In genomic region chr10:43574906-43575305, GRCh38 we compare ENCODE assay signal across 8 cellular contexts. TPM values are rescaled to one million over a fixed set of nuclear protein-coding genes. Genes with fewer than 3 reads are reported as not detected.
DNase-seq lines count a peak whose midpoint lies in the region; ATAC-seq, FAIRE-seq and TF ChIP-seq lines count a peak whose summit lies in the region.

No MANE protein-coding gene starts in this region.

- FAIRE-seq in urothelium cell line (lab: Jason Lieb, UNC) (peak; percentile 83), GM19239 (lab: Jason Lieb, UNC) (no peak)

- H3K4me1 ChIP-seq in heart left ventricle: peaks cover 0 to 16% (median 9%) of the 10 kb centered on the region in 12 donors
- H3K4me1 ChIP-seq in muscle layer of colon (ENCODE audit: insufficient read depth, low read length): peaks cover 9% of the 10 kb centered on the region

- WGBS in heart left ventricle, 4 donors: 89 to 92% (median 90%) methylated on average over 8 of the region's 8 CpGs

- in situ Hi-C loops in brain microvascular endothelial cell (cut with HindIII; ENCODE audit: low pct_ligation_motif_present, low sequenced_read_pairs): no loop called here

- no peak for TF ChIP-seq CTCF in heart left ventricle (IDR thresholded peaks at IDR 0.05)
- TF ChIP-seq CTCF in brain microvascular endothelial cell (IDR thresholded peaks at IDR 0.05; ENCODE audit: low read depth, low read length, missing control alignments): no peak

- H3K9me3 ChIP-seq in heart left ventricle (no peaks in the 10 kb centered on the region), muscle layer of colon (ENCODE audit: low read length) (no peaks in the 10 kb centered on the region)

- H3K36me3 ChIP-seq in heart left ventricle: no peaks in the 10 kb centered on the region
- H3K36me3 ChIP-seq in brain microvascular endothelial cell (replicated peaks): no peaks in the 10 kb centered on the region
- H3K36me3 ChIP-seq in muscle layer of colon (ENCODE audit: insufficient read depth, low read length): no peaks in the 10 kb centered on the region

- DNase-seq in heart left ventricle (no peak), left ventricle myocardium superior (no peak), brain microvascular endothelial cell (no peak), urothelium cell line (ENCODE audit: low spot score) (no peak), NCI-H526 (lab: John Stamatoyannopoulos, UW) (no peak), NCI-H1694 treated with DMSO at 0.1 percent for 48 hours (lab: John Stamatoyannopoulos, UW) (no peak), GM19239 (ENCODE audit: insufficient read length, low spot score) (no peak)

- H3K27me3 ChIP-seq in heart left ventricle (no peaks in the 10 kb centered on the region), brain microvascular endothelial cell (replicated peaks) (no peaks in the 10 kb centered on the region), muscle layer of colon (ENCODE audit: control insufficient read depth in 1 of 2, insufficient read depth in 2 of 2, low read length in 2 of 2) (no peaks in the 10 kb centered on the region)

- no peak for TF ChIP-seq POLR2A in heart left ventricle (IDR thresholded peaks at IDR 0.05)

- ATAC-seq in heart left ventricle (no peak), left ventricle myocardium superior (no peak)

- H3K9ac ChIP-seq in muscle layer of colon (ENCODE audit: low read length): no peak overlapping the region

- intact Hi-C loops in heart left ventricle (cut with DNase I) (no loop called here), left ventricle myocardium superior (cut with micrococcal nuclease) (no loop called here)

- peak overlapping the region in 4 of 12 donors; percentile 12 to 79 (median 74) for H3K27ac ChIP-seq in heart left ventricle
- H3K27ac ChIP-seq in brain microvascular endothelial cell: no peak overlapping the region
- no peak overlapping the region for H3K27ac ChIP-seq in muscle layer of colon (ENCODE audit: low read depth, low read length)

- H3K4me3 ChIP-seq in heart left ventricle: peak overlapping the region in 11 of 12 donors; percentile 36 to 93 (median 63)
- H3K4me3 ChIP-seq in brain microvascular endothelial cell (ENCODE audit: low read depth, low read length): peak overlapping the region; percentile 61
- H3K4me3 ChIP-seq in muscle layer of colon (ENCODE audit: low read depth in 1 of 2, low read length in 2 of 2): peak overlapping the region; percentile 53 to 55

RNA-seq across cellular contexts. Expression of gene ZNF239, which starts 0.5 kb away (rescaled TPM):
- total RNA-seq in heart left ventricle (1 to 10 TPM; 1.1 to 3.7 (median 1.9) TPM), left ventricle myocardium superior (2.2 TPM)
- polyA plus RNA-seq in heart left ventricle: 1 to 10 TPM in 1 of 2 donors, under 1 TPM in 1; 0.53 to 1.9 TPM

RNA-seq across cellular contexts. Expression of gene ZNF485, which starts 31.3 kb away (rescaled TPM):
- total RNA-seq in heart left ventricle (1 to 10 TPM in 8 of 9 donors, under 1 TPM in 1; 0.40 to 2.6 (median 1.9) TPM), left ventricle myocardium superior (1.1 TPM)
- 1 to 10 TPM; 1.2 to 1.5 TPM for polyA plus RNA-seq in heart left ventricle
